In genomic region chr17:18185832-18186231, GRCh38 we compare ENCODE assay signal across 8 cellular contexts. TPM values are rescaled to one million over a fixed set of nuclear protein-coding genes. Genes with fewer than 3 reads are reported as not detected.
A peak's percentile ranks its signal among the peaks of the same experiment; 100 is the strongest.
DNase-seq lines count a peak whose midpoint lies in the region; ATAC-seq, FAIRE-seq and TF ChIP-seq lines count a peak whose summit lies in the region.

No MANE protein-coding gene starts in this region.

- DNase-seq in activated CD4-positive, alpha-beta T cell treated with anti-CD3 and anti-CD28 coated beads, Interleukin-2, amount 10 ng/mL, durations not matched to agents 7 days and 5 days, result no peak
- no peak for DNase-seq in activated CD4-positive, alpha-beta T cell treated with anti-CD3 and anti-CD28 coated beads for 1 hour
- DNase-seq in activated naive CD8-positive, alpha-beta T cell treated with anti-CD3 and anti-CD28 coated beads for 36 hours, result no peak
- DNase-seq in kidney, result no peak
- DNase-seq in thoracic aorta (ENCODE audit: low spot score), result no peak
- DNase-seq in inferior parietal cortex (ENCODE audit: extremely low spot score), result no peak
- no peak for DNase-seq in activated CD4-positive, alpha-beta T cell treated with anti-CD3 and anti-CD28 coated beads, Interleukin-2, amount 50 U/mL, for 1 hour

- no peaks in the 10 kb centered on the region for H3K27me3 Mint-ChIP-seq in activated CD4-positive, alpha-beta T cell treated with anti-CD3 and anti-CD28 coated beads, Interleukin-2, amount 10 ng/mL, durations not matched to agents 7 days and 5 days
- no peaks in the 10 kb centered on the region for H3K27me3 Mint-ChIP-seq in activated naive CD8-positive, alpha-beta T cell treated with anti-CD3 and anti-CD28 coated beads for 36 hours

- no peaks in the 10 kb centered on the region for H3K9me3 Mint-ChIP-seq in activated CD4-positive, alpha-beta T cell treated with anti-CD3 and anti-CD28 coated beads, Interleukin-2, amount 10 ng/mL, durations not matched to agents 7 days and 5 days
- no peaks in the 10 kb centered on the region for H3K9me3 Mint-ChIP-seq in activated naive CD8-positive, alpha-beta T cell treated with anti-CD3 and anti-CD28 coated beads for 36 hours

- H3K27me3 ChIP-seq in thoracic aorta (replicated peaks; ENCODE audit: insufficient read depth), result no peaks in the 10 kb centered on the region

- TF ChIP-seq CTCF in kidney (IDR thresholded peaks at IDR 0.05; ENCODE audit: borderline replicate concordance, extremely low read depth, insufficient read depth) (no peak), thoracic aorta (IDR thresholded peaks at IDR 0.05) (no peak)

- H3K9me3 ChIP-seq in kidney (ENCODE audit: control insufficient read depth in 1 of 2, low read length in 2 of 2), result no peaks in the 10 kb centered on the region
- no peaks in the 10 kb centered on the region for H3K9me3 ChIP-seq in thoracic aorta

- POLR2A ChIA-PET in activated CD4-positive, alpha-beta T cell treated with anti-CD3 and anti-CD28 coated beads, Interleukin-2, amount 10 ng/mL, durations not matched to agents 7 days and 5 days (lab: Charles Lee), result no interaction called here

- H3K4me3 ChIP-seq in kidney (ENCODE audit: low read length in 2 of 2) (peak overlapping the region; percentile 75 to 84), thoracic aorta (peak overlapping the region; percentile 93)

- intact Hi-C loops in kidney (cut with DNase I), result no loop called here

- H3K4me3 Mint-ChIP-seq in activated CD4-positive, alpha-beta T cell treated with anti-CD3 and anti-CD28 coated beads, Interleukin-2, amount 10 ng/mL, durations not matched to agents 7 days and 5 days, result peak overlapping the region; percentile 96
- peak overlapping the region; percentile 98 for H3K4me3 Mint-ChIP-seq in activated naive CD8-positive, alpha-beta T cell treated with anti-CD3 and anti-CD28 coated beads for 36 hours

- peaks cover 48% of the 10 kb centered on the region for H3K36me3 Mint-ChIP-seq in activated CD4-positive, alpha-beta T cell treated with anti-CD3 and anti-CD28 coated beads, Interleukin-2, amount 10 ng/mL, durations not matched to agents 7 days and 5 days (ENCODE audit: low read depth)
- peaks cover 56% of the 10 kb centered on the region for H3K36me3 Mint-ChIP-seq in activated naive CD8-positive, alpha-beta T cell treated with anti-CD3 and anti-CD28 coated beads for 36 hours

- peak overlapping the region; percentile 1 to 65 for H3K27ac ChIP-seq in kidney (ENCODE audit: low read depth in 2 of 2, low read length in 2 of 2)
- H3K27ac ChIP-seq in thoracic aorta, result peak overlapping the region; percentile 35 to 92

- H3K4me1 ChIP-seq in kidney (ENCODE audit: control insufficient read depth in 1 of 2, insufficient read depth in 1 of 2, low read depth in 1 of 2, low read length in 2 of 2), result peaks cover 36 to 46% of the 10 kb centered on the region in 2 donors
- H3K4me1 ChIP-seq in thoracic aorta (ENCODE audit: control insufficient read depth in 1 of 2, low read depth in 2 of 2), result peaks cover 52 to 70% of the 10 kb centered on the region in 2 donors

- peak overlapping the region; percentile 94 for H3K27ac Mint-ChIP-seq in activated CD4-positive, alpha-beta T cell treated with anti-CD3 and anti-CD28 coated beads, Interleukin-2, amount 10 ng/mL, durations not matched to agents 7 days and 5 days
- peak overlapping the region; percentile 70 for H3K27ac Mint-ChIP-seq in activated naive CD8-positive, alpha-beta T cell treated with anti-CD3 and anti-CD28 coated beads for 36 hours

- H3K4me1 Mint-ChIP-seq in activated CD4-positive, alpha-beta T cell treated with anti-CD3 and anti-CD28 coated beads, Interleukin-2, amount 10 ng/mL, durations not matched to agents 7 days and 5 days, result peaks cover 66% of the 10 kb centered on the region
- peaks cover 60% of the 10 kb centered on the region for H3K4me1 Mint-ChIP-seq in activated naive CD8-positive, alpha-beta T cell treated with anti-CD3 and anti-CD28 coated beads for 36 hours

- peak overlapping the region; percentile 72 to 92 for H3K9ac ChIP-seq in kidney (ENCODE audit: low read length in 2 of 2)

- FAIRE-seq in kidney (lab: Jason Lieb, UNC), result no peak

- H3K36me3 ChIP-seq in kidney (ENCODE audit: control insufficient read depth in 1 of 2, insufficient read depth in 2 of 2, low read length in 2 of 2) (peaks cover 0 to 3% of the 10 kb centered on the region in 2 donors), thoracic aorta (no peaks in the 10 kb centered on the region)

- no peak for ATAC-seq in thoracic aorta (ENCODE audit: insufficient number of reproducible peaks, low FRiP score, low read depth)
- no peak for ATAC-seq in GM18519 (IDR thresholded peaks at IDR 0.05; ENCODE audit: low FRiP score, unreplicated experiment)

- CTCF ChIA-PET in activated CD4-positive, alpha-beta T cell treated with anti-CD3 and anti-CD28 coated beads, Interleukin-2, amount 10 ng/mL, durations not matched to agents 7 days and 5 days (lab: Charles Lee), result interaction anchor here (0.7 to 1.5 kb wide), 2 partner anchors 11 to 17 kb away, joined by 3 read pairs; no protein-coding TSS in a partner anchor

RNA-seq across cellular contexts. Expression of gene ALKBH5, which starts 2.2 kb away (rescaled TPM):
- total RNA-seq in activated CD4-positive, alpha-beta T cell treated with anti-CD3 and anti-CD28 coated beads, Interleukin-2, amount 10 ng/mL, durations not matched to agents 7 days and 5 days, result 100 to 1,000 TPM in 1 of 2 experiments, 10 to 100 TPM in 1; 98.2 to 102 TPM
- total RNA-seq in activated naive CD8-positive, alpha-beta T cell treated with anti-CD3 and anti-CD28 coated beads for 36 hours, result 100 to 1,000 TPM; 163 TPM
- total RNA-seq in kidney (94.4 TPM), thoracic aorta (100 to 1,000 TPM in 1 of 2 donors, 10 to 100 TPM in 1; 89.6 to 105 TPM)
- 67.1 TPM for polyA plus RNA-seq in kidney (ENCODE audit: insufficient read depth, low read depth, low replicate concordance)

RNA-seq across cellular contexts. Expression of gene LLGL1, which starts 39.6 kb away (rescaled TPM):
- 10 to 100 TPM; 24.7 to 24.9 TPM for total RNA-seq in activated CD4-positive, alpha-beta T cell treated with anti-CD3 and anti-CD28 coated beads, Interleukin-2, amount 10 ng/mL, durations not matched to agents 7 days and 5 days
- total RNA-seq in activated naive CD8-positive, alpha-beta T cell treated with anti-CD3 and anti-CD28 coated beads for 36 hours, result 10 to 100 TPM; 13.7 to 15.2 TPM
- 13.7 TPM for total RNA-seq in kidney
- 8.0 TPM for polyA plus RNA-seq in kidney (ENCODE audit: insufficient read depth, low read depth, low replicate concordance)
- total RNA-seq in thoracic aorta, result 10 to 100 TPM; 17.1 to 30.3 TPM
